Comparison of ENCODE assay signal across 22 cellular contexts in the genomic region with DNA sequence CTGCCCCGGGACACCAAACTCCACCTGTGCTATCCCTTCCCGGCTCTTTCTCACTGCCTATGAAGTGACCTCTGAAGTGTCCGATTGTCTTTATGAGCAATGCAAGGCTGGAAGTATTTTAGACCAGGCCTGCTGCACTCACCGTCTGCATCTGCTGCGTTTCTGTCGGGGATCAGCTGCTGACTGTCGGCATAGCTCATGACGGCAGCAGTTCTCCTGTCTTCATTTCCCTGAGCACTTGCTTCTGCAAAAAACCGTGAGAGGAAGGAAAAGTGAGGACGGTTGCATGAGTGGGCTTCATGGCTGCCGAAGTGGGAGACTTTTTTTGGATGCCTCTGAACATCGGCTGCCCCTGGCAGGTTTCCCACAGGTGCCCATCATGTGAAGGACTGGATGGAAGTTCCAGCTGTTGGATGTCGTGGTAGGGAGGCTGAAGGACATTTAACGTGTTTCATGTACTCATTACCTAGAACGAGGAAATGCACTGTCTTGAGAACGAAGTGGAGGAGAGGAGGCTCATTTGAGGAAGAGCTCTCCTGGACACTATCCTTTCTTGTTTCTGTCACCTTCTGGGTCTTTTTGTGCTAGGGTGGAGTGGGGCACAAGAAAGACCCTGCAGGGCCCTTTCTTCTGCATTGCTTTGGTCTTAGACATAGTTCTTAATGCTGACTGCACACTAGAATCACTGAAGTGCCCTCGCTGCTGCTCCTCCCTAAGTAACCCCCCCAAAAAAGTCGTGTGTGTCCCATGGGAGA.
"Had no signal": no experiment of that assay in that cellular context is flagged by ENCODE, and none has a peak within 500 bp of the region (broad histone marks: within the 10 kb centered on the region; RNA-seq: fewer than 3 reads in every experiment).

No MANE protein-coding gene starts in this region.

- ATAC-seq: activated naive CD4-positive, alpha-beta T cell treated with anti-CD3 and anti-CD28 coated beads, Interleukin-2, amount 50 U/mL, for 72 hours; activated T-helper 17 cell treated with anti-CD3 and anti-CD28 coated beads, Interleukin-2, amount 50 U/mL, for 72 hours; gastrocnemius medialis; heart left ventricle had no signal

- H3K27me3 ChIP-seq: ascending aorta, gastrocnemius medialis, heart left ventricle, neural progenitor cell, ovary, vagina had no signal

- H3K4me3 ChIP-seq: ascending aorta, dorsolateral prefrontal cortex, esophagus squamous epithelium, gastrocnemius medialis, heart left ventricle, neural progenitor cell, ovary, prostate gland, thoracic aorta, vagina had no signal

- H2AFZ ChIP-seq: neural progenitor cell had no signal

- H3K36me3 ChIP-seq: ascending aorta, esophagus squamous epithelium, gastrocnemius medialis, heart left ventricle, neural progenitor cell, ovary, prostate gland, thoracic aorta, vagina had no signal

- H3K9me3 Mint-ChIP-seq: activated naive CD4-positive, alpha-beta T cell treated with anti-CD3 and anti-CD28 coated beads, Interleukin-2, amount 50 U/mL, for 72 hours; activated T-cell treated with anti-CD3 and anti-CD28 coated beads, Interleukin-2, amount 50 U/mL, for 24 hours; activated T-helper 17 cell treated with anti-CD3 and anti-CD28 coated beads, Interleukin-2, amount 50 U/mL, for 72 hours; central memory CD8-positive, alpha-beta T cell; memory B cell; neural progenitor cell; WTC11 had no signal

- H3K36me3 Mint-ChIP-seq: activated naive CD4-positive, alpha-beta T cell treated with anti-CD3 and anti-CD28 coated beads, Interleukin-2, amount 50 U/mL, for 72 hours; memory B cell; neural progenitor cell; type B pancreatic cell; WTC11 had no signal

- H3K4me3 Mint-ChIP-seq: activated T-cell treated with anti-CD3 and anti-CD28 coated beads, Interleukin-2, amount 50 U/mL, for 24 hours; activated T-helper 17 cell treated with anti-CD3 and anti-CD28 coated beads, Interleukin-2, amount 50 U/mL, for 72 hours; central memory CD8-positive, alpha-beta T cell; memory B cell; neural progenitor cell; type B pancreatic cell; WTC11 had no signal

- H3K27me3 Mint-ChIP-seq: type B pancreatic cell had no signal

- H3K4me1 ChIP-seq: gastrocnemius medialis had no signal

- H3K4me1 Mint-ChIP-seq: activated T-helper 17 cell treated with anti-CD3 and anti-CD28 coated beads, Interleukin-2, amount 50 U/mL, for 72 hours; central memory CD8-positive, alpha-beta T cell had no signal

- H3K9ac ChIP-seq: neural progenitor cell had no signal

- H3K27ac Mint-ChIP-seq: activated naive CD4-positive, alpha-beta T cell treated with anti-CD3 and anti-CD28 coated beads, Interleukin-2, amount 50 U/mL, for 72 hours; activated T-cell treated with anti-CD3 and anti-CD28 coated beads, Interleukin-2, amount 50 U/mL, for 24 hours; activated T-helper 17 cell treated with anti-CD3 and anti-CD28 coated beads, Interleukin-2, amount 50 U/mL, for 72 hours; memory B cell; neural progenitor cell; type B pancreatic cell; WTC11 had no signal

- H3K9me3 ChIP-seq: ascending aorta, esophagus squamous epithelium, gastrocnemius medialis, heart left ventricle, ovary, prostate gland, thoracic aorta, vagina had no signal

- H3K27ac ChIP-seq: esophagus squamous epithelium, gastrocnemius medialis, heart left ventricle, neural progenitor cell, ovary, prostate gland, vagina had no signal

- H3K4me2 ChIP-seq: neural progenitor cell had no signal

- DNase-seq: activated CD8-positive, alpha-beta memory T cell treated with anti-CD3 and anti-CD28 coated beads for 24 hours; activated CD8-positive, alpha-beta memory T cell treated with anti-CD3 and anti-CD28 coated beads, Interleukin-2, amount 50 U/mL, for 4 hours; activated T-cell treated with anti-CD3 and anti-CD28 coated beads, Interleukin-2, amount 50 U/mL, for 24 hours; dorsolateral prefrontal cortex; esophagus squamous epithelium; gastrocnemius medialis; heart left ventricle; ovary; stimulated activated CD4-positive, alpha-beta T cell treated with anti-CD3 and anti-CD28 coated beads, Interleukin-4, amount 100 ng/mL, for 24 hours; stimulated activated naive CD4-positive, alpha-beta T cell treated with Interleukin-2 at 50 U/mL for 16 hours; T1000 had no signal
